In genomic region chrX:38260231-38260630, GRCh38 we compare ENCODE assay signal across 9 cellular contexts. TPM values are rescaled to one million over a fixed set of nuclear protein-coding genes. Genes with fewer than 3 reads are reported as not detected.
DNase-seq lines count a peak whose midpoint lies in the region; ATAC-seq, FAIRE-seq and TF ChIP-seq lines count a peak whose summit lies in the region.
"Had no signal": no experiment of that assay in that cellular context is flagged by ENCODE, and none has a peak within 500 bp of the region (broad histone marks: within the 10 kb centered on the region; RNA-seq: fewer than 3 reads in every experiment).

No MANE protein-coding gene starts in this region.

- no peaks in the 10 kb centered on the region for H3K4me1 Mint-ChIP-seq in endodermal cell
- H3K4me1 Mint-ChIP-seq: activated naive CD8-positive, alpha-beta T cell treated with anti-CD3 and anti-CD28 coated beads, Interleukin-2, amount 10 ng/mL, durations not matched to agents 7 days and 5 days had no signal

- no peak overlapping the region for H3K4me2 ChIP-seq in A549
- H3K4me2 ChIP-seq in MM.1S (ENCODE audit: low read depth, low read length), result no peak overlapping the region

- H3K4me3 ChIP-seq in A549, result no peak overlapping the region
- H3K4me3 ChIP-seq in MM.1S (ENCODE audit: low read length), result no peak overlapping the region
- H3K4me3 ChIP-seq in endodermal cell (ENCODE audit: low read length), result no peak overlapping the region
- H3K4me3 ChIP-seq in kidney (ENCODE audit: low read length in 2 of 2), result no peak overlapping the region

- no peak for TF ChIP-seq POLR2A in A549 (IDR thresholded peaks at IDR 0.05; ENCODE audit: low read length)
- TF ChIP-seq POLR2A in H54 (IDR thresholded peaks at IDR 0.05; ENCODE audit: low read depth, low read length), result no peak

- H3K4me3 Mint-ChIP-seq in endodermal cell, result no peak overlapping the region
- H3K4me3 Mint-ChIP-seq: activated naive CD8-positive, alpha-beta T cell treated with anti-CD3 and anti-CD28 coated beads, Interleukin-2, amount 10 ng/mL, durations not matched to agents 7 days and 5 days had no signal

- DNase-seq in A549 (ENCODE audit: low read depth in 1 of 2, low spot score in 1 of 2), result peak; percentile 43 to 49
- DNase-seq in MM.1S, result no peak
- peak; percentile 76 for DNase-seq in endodermal cell
- DNase-seq in DMS114 treated with DMSO at 0.1 percent for 48 hours (lab: John Stamatoyannopoulos, UW; ENCODE audit: unreplicated experiment), result no peak
- DNase-seq in kidney, result no peak
- DNase-seq in H54 (ENCODE audit: insufficient read length, low spot score), result no peak
- DNase-seq: activated naive CD8-positive, alpha-beta T cell treated with anti-CD3 and anti-CD28 coated beads, Interleukin-2, amount 10 ng/mL, durations not matched to agents 7 days and 5 days had no signal

- no peak for TF ChIP-seq EP300 in A549 (IDR thresholded peaks at IDR 0.05)

- no peaks in the 10 kb centered on the region for H3K9me2 ChIP-seq in MM.1S (replicated peaks; ENCODE audit: insufficient read depth, low read length)

- H3K27ac ChIP-seq in A549 (no peak overlapping the region), MM.1S (ENCODE audit: low read length) (no peak overlapping the region), endodermal cell (ENCODE audit: low read depth, low read length) (no peak overlapping the region), kidney (ENCODE audit: low read depth in 2 of 2, low read length in 2 of 2) (no peak overlapping the region)

- H3K79me2 ChIP-seq in MM.1S (ENCODE audit: low read length), result no peaks in the 10 kb centered on the region

- H3K9ac ChIP-seq in MM.1S (ENCODE audit: low read length), result no peak overlapping the region
- no peak overlapping the region for H3K9ac ChIP-seq in endodermal cell (ENCODE audit: extremely low read depth, low read length, poor library complexity, severe bottlenecking)
- no peak overlapping the region for H3K9ac ChIP-seq in kidney (ENCODE audit: low read length in 2 of 2)

- ATAC-seq in A549 (peak; percentile 66 to 88; a peak in 4 of 6 replicates), GM18502 (IDR thresholded peaks at IDR 0.05; ENCODE audit: poor library complexity, unreplicated experiment) (peak; percentile 66), GM21786 (IDR thresholded peaks at IDR 0.05; ENCODE audit: unreplicated experiment) (no peak)

- peaks cover 31% of the 10 kb centered on the region for H3K9me3 Mint-ChIP-seq in endodermal cell
- H3K9me3 Mint-ChIP-seq: activated naive CD8-positive, alpha-beta T cell treated with anti-CD3 and anti-CD28 coated beads, Interleukin-2, amount 10 ng/mL, durations not matched to agents 7 days and 5 days had no signal

- CTCF ChIA-PET in A549 (lab: Yijun Ruan, JAX), result interaction anchor here (0.8 to 2.5 kb wide), 13 partner anchors 8 to 208 kb away, joined by 3 to 14 read pairs (median 4); partner anchors contain the start of gene RPGR

- no peaks in the 10 kb centered on the region for H3K27me3 ChIP-seq in MM.1S (replicated peaks; ENCODE audit: insufficient read depth, low read length)
- H3K27me3 ChIP-seq in endodermal cell (ENCODE audit: control insufficient read depth, insufficient read depth, low read length, poor library complexity, severe bottlenecking), result no peaks in the 10 kb centered on the region

- H3K4me1 ChIP-seq in A549 (no peaks in the 10 kb centered on the region), MM.1S (ENCODE audit: low read length) (no peaks in the 10 kb centered on the region), endodermal cell (ENCODE audit: control insufficient read depth, insufficient read depth, low read length) (no peaks in the 10 kb centered on the region), kidney (ENCODE audit: control insufficient read depth in 1 of 2, insufficient read depth in 1 of 2, low read depth in 1 of 2, low read length in 2 of 2) (no peaks in the 10 kb centered on the region)

- intact Hi-C loops in kidney (cut with DNase I), result no loop called here

- POLR2A ChIA-PET in A549 (lab: Yijun Ruan, JAX), result interaction anchor here (1.1 kb wide), 1 partner anchor 67 kb away, joined by 4 read pairs; the partner anchor contains the start of gene RPGR

- no peaks in the 10 kb centered on the region for H3K27me3 Mint-ChIP-seq in endodermal cell (ENCODE audit: insufficient read depth)
- H3K27me3 Mint-ChIP-seq: activated naive CD8-positive, alpha-beta T cell treated with anti-CD3 and anti-CD28 coated beads, Interleukin-2, amount 10 ng/mL, durations not matched to agents 7 days and 5 days had no signal

- TF ChIP-seq CTCF in A549 (IDR thresholded peaks at IDR 0.05) (peak; percentile 47), MM.1S (IDR thresholded peaks at IDR 0.05; ENCODE audit: low read length) (peak; percentile 48), endodermal cell (conservative IDR thresholded peaks at IDR 0.05) (peak; percentile 68), kidney (IDR thresholded peaks at IDR 0.05; ENCODE audit: borderline replicate concordance, extremely low read depth, insufficient read depth) (no peak)

- FAIRE-seq in A549 (lab: Jason Lieb, UNC), result no peak
- no peak for FAIRE-seq in kidney (lab: Jason Lieb, UNC)
- no peak for FAIRE-seq in H54 (lab: Jason Lieb, UNC)

- H3K27ac Mint-ChIP-seq in endodermal cell, result no peak overlapping the region
- H3K27ac Mint-ChIP-seq: activated naive CD8-positive, alpha-beta T cell treated with anti-CD3 and anti-CD28 coated beads, Interleukin-2, amount 10 ng/mL, durations not matched to agents 7 days and 5 days had no signal

- no peaks in the 10 kb centered on the region for H3F3A ChIP-seq in MM.1S (ENCODE audit: insufficient read depth, low read length)

- TF ChIP-seq RAD21 in A549 (conservative IDR thresholded peaks at IDR 0.05 in 1 of 2, IDR thresholded peaks at IDR 0.05 in 1 of 2), result peak; percentile 53 to 55

- no peaks in the 10 kb centered on the region for H4K20me1 ChIP-seq in MM.1S (ENCODE audit: insufficient read depth, low read length)

- H3K36me3 ChIP-seq in MM.1S (replicated peaks; ENCODE audit: insufficient read depth, low read length) (no peaks in the 10 kb centered on the region), endodermal cell (ENCODE audit: control insufficient read depth, insufficient read depth, low read length) (no peaks in the 10 kb centered on the region), kidney (ENCODE audit: control insufficient read depth in 1 of 2, insufficient read depth in 2 of 2, low read length in 2 of 2) (no peaks in the 10 kb centered on the region)

- WGBS in A549 (ENCODE audit: missing lambda C conversion rate), result 5% methylated on average over 4 of the region's 4 CpGs
- 41% methylated on average over 4 of the region's 4 CpGs; no CpG with 5 or more reads in 1 of the 2 experiments for WGBS in endodermal cell (ENCODE audit: insufficient coverage in 1 of 2, insufficient read length in 1 of 2), 2 experiments

- H3K36me3 Mint-ChIP-seq in endodermal cell (ENCODE audit: low read depth), result no peaks in the 10 kb centered on the region
- H3K36me3 Mint-ChIP-seq: activated naive CD8-positive, alpha-beta T cell treated with anti-CD3 and anti-CD28 coated beads, Interleukin-2, amount 10 ng/mL, durations not matched to agents 7 days and 5 days had no signal

- H2AFZ ChIP-seq in MM.1S (ENCODE audit: low read length), result no peak overlapping the region

- H3K9me3 ChIP-seq in A549 (no peaks in the 10 kb centered on the region), MM.1S (replicated peaks; ENCODE audit: insufficient read depth, low read length) (no peaks in the 10 kb centered on the region), endodermal cell (ENCODE audit: control insufficient read depth, low read length) (no peaks in the 10 kb centered on the region), kidney (ENCODE audit: control insufficient read depth in 1 of 2, low read length in 2 of 2) (no peaks in the 10 kb centered on the region)

TF ChIP-seq in A549, 52 proteins besides CTCF, POLR2A, EP300 and RAD21:
- no peak for TF ChIP-seq ZFP36 (IDR thresholded peaks at IDR 0.05; ENCODE audit: borderline replicate concordance, partially characterized antibody)
- no peak for TF ChIP-seq KDM1A (IDR thresholded peaks at IDR 0.05; ENCODE audit: low read depth)
- TF ChIP-seq, protein P1, sequence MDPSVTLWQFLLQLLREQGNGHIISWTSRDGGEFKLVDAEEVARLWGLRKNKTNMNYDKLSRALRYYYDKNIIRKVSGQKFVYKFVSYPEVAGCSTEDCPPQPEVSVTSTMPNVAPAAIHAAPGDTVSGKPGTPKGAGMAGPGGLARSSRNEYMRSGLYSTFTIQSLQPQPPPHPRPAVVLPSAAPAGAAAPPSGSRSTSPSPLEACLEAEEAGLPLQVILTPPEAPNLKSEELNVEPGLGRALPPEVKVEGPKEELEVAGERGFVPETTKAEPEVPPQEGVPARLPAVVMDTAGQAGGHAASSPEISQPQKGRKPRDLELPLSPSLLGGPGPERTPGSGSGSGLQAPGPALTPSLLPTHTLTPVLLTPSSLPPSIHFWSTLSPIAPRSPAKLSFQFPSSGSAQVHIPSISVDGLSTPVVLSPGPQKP (IDR thresholded peaks at IDR 0.05; ENCODE audit: low read depth, low read length), result no peak
- no peak for TF ChIP-seq ZSCAN20 (CRISPR knock-in tag; IDR thresholded peaks at IDR 0.05)
- peak; percentile 42; the same call in 2 of the 3 replicates for TF ChIP-seq SMC3 (IDR thresholded peaks at IDR 0.05)
- TF ChIP-seq, protein P2, sequence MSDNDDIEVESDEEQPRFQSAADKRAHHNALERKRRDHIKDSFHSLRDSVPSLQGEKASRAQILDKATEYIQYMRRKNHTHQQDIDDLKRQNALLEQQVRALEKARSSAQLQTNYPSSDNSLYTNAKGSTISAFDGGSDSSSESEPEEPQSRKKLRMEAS (IDR thresholded peaks at IDR 0.05), result no peak
- no peak for TF ChIP-seq HDAC2 (IDR thresholded peaks at IDR 0.05)

RNA-seq across cellular contexts. Expression of gene SRPX, which starts 39.6 kb away (rescaled TPM):
- polyA plus RNA-seq in A549 (2011; rRNA removed), result 1.8 and 1.9 TPM in 2 replicates
- 1.3 and 1.6 TPM in 2 replicates for polyA plus RNA-seq in A549 (2012; cell fraction: cytosol; rRNA removed)
- polyA plus RNA-seq in A549 (2012; cell fraction: nucleus; rRNA removed), result 2.2 and 4.0 TPM in 2 replicates
- 2.7 to 4.4 TPM (median 3.8 TPM) in 3 replicates for polyA plus RNA-seq in A549 (2017; fragmentation: RNase III; extraction: RNeasy Plus Mini Kit Qiagen cat#74134 plus additional on column Dnase treatment)
- polyA minus RNA-seq in A549 (2011; rRNA and poly(A)+ RNA removed), result 1.1 and 1.3 TPM in 2 replicates
- 1 to 10 TPM; 1.8 to 3.4 TPM for total RNA-seq in endodermal cell
- 7.1 TPM for polyA plus RNA-seq in endodermal cell (2013, experiment 1 of 2)
- polyA plus RNA-seq in endodermal cell (2013, experiment 2 of 2), result 7.5 TPM
- total RNA-seq in kidney, result 39.2 TPM
- 6.1 TPM for polyA plus RNA-seq in kidney (ENCODE audit: insufficient read depth, low read depth, low replicate concordance)

Comparison
In these comparisons a context has a peak if more than half of its experiments do, and no peak if none do; other contexts are left out.
1. DNase-seq: peak in A549 (2 of 2) and endodermal cell (single experiment); none in MM.1S (single experiment), DMS114 treated with DMSO at 0.1 percent for 48 hours (single experiment), kidney (single experiment) and H54 (single experiment).